In genomic region chr1:113941245-113941559, GRCh38 we compare ENCODE assay signal across 11 cellular contexts. TPM values are rescaled to one million over a fixed set of nuclear protein-coding genes. Genes with fewer than 3 reads are reported as not detected.
DNase-seq lines count a peak whose midpoint lies in the region; ATAC-seq lines count a peak whose summit lies in the region.
"Had no signal": no experiment of that assay in that cellular context is flagged by ENCODE, and none has a peak within 500 bp of the region (broad histone marks: within the 10 kb centered on the region; RNA-seq: fewer than 3 reads in every experiment).

No MANE protein-coding gene starts in this region.

- DNase-seq in activated naive CD4-positive, alpha-beta T cell treated with Interleukin-2 at 50 U/mL for 16 hours: no peak
- no peak for DNase-seq in T-cell
- DNase-seq in effector memory CD4-positive, alpha-beta T cell: no peak
- no peak for DNase-seq in pons (ENCODE audit: low spot score)
- no peak for DNase-seq in AG20443 (ENCODE audit: low spot score)
- DNase-seq: foreskin keratinocyte, lower lobe of right lung had no signal

- peak overlapping the region; percentile 80 for H3K4me3 Mint-ChIP-seq in activated naive CD4-positive, alpha-beta T cell treated with anti-CD3 and anti-CD28 coated beads, Interleukin-2, amount 50 U/mL, for 24 hours
- peak overlapping the region; percentile 69 to 90 (median 77) for H3K4me3 Mint-ChIP-seq in T-cell

- peaks cover 82% of the 10 kb centered on the region for H3K4me1 Mint-ChIP-seq in activated naive CD4-positive, alpha-beta T cell treated with anti-CD3 and anti-CD28 coated beads, Interleukin-2, amount 50 U/mL, for 24 hours
- H3K4me1 Mint-ChIP-seq in T-cell: peaks cover 80 to 82% (median 82%) of the 10 kb centered on the region in 3 donors

- H3K36me3 Mint-ChIP-seq in activated naive CD4-positive, alpha-beta T cell treated with anti-CD3 and anti-CD28 coated beads, Interleukin-2, amount 50 U/mL, for 24 hours: peaks cover 18% of the 10 kb centered on the region
- H3K36me3 Mint-ChIP-seq in T-cell: peaks cover 36% of the 10 kb centered on the region

- CTCF ChIA-PET in T-cell (lab: Charles Lee): interaction anchor here (1.5 to 2.8 kb wide), 2 partner anchors 8 to 10 kb away, joined by 5 to 23 read pairs; no protein-coding TSS in a partner anchor

- H3K9me3 ChIP-seq in effector memory CD4-positive, alpha-beta T cell (ENCODE audit: control insufficient read depth, low read length): no peaks in the 10 kb centered on the region
- H3K9me3 ChIP-seq: lower lobe of right lung, transverse colon had no signal

- H3K9me3 Mint-ChIP-seq in activated naive CD4-positive, alpha-beta T cell treated with anti-CD3 and anti-CD28 coated beads, Interleukin-2, amount 50 U/mL, for 24 hours: peaks cover 3% of the 10 kb centered on the region
- H3K9me3 Mint-ChIP-seq in T-cell: no peaks in the 10 kb centered on the region

- peak overlapping the region; percentile 58 for H3K27ac ChIP-seq in effector memory CD4-positive, alpha-beta T cell (ENCODE audit: insufficient read depth, low read length, poor library complexity, severe bottlenecking)
- H3K27ac ChIP-seq: foreskin keratinocyte, lower lobe of right lung, transverse colon had no signal

- peaks cover 9% of the 10 kb centered on the region for H3K36me3 ChIP-seq in effector memory CD4-positive, alpha-beta T cell (ENCODE audit: control insufficient read depth, insufficient read depth, low read length)

- ATAC-seq in T-cell (replicated peaks in 1 of 4): peak in 2 of 4 experiments; percentile 4 to 10
- no peak for ATAC-seq in HG03108 (IDR thresholded peaks at IDR 0.05; ENCODE audit: unreplicated experiment)
- ATAC-seq in GM19351 (IDR thresholded peaks at IDR 0.05; ENCODE audit: unreplicated experiment): no peak
- ATAC-seq: foreskin keratinocyte, lower lobe of right lung had no signal

- H3K27me3 ChIP-seq in effector memory CD4-positive, alpha-beta T cell (replicated peaks; ENCODE audit: control insufficient read depth, insufficient read depth, low read length, poor library complexity, severe bottlenecking): no peaks in the 10 kb centered on the region
- H3K27me3 ChIP-seq: foreskin keratinocyte, transverse colon had no signal

- peaks cover 50% of the 10 kb centered on the region for H3K4me1 ChIP-seq in effector memory CD4-positive, alpha-beta T cell (ENCODE audit: control insufficient read depth, insufficient read depth, low read length, poor library complexity, severe bottlenecking)

- no peak overlapping the region for H3K4me3 ChIP-seq in effector memory CD4-positive, alpha-beta T cell (ENCODE audit: insufficient read depth, low read depth, low read length, poor library complexity, severe bottlenecking)
- H3K4me3 ChIP-seq: lower lobe of right lung, transverse colon had no signal

- no peaks in the 10 kb centered on the region for H3K27me3 Mint-ChIP-seq in activated naive CD4-positive, alpha-beta T cell treated with anti-CD3 and anti-CD28 coated beads, Interleukin-2, amount 50 U/mL, for 24 hours
- no peaks in the 10 kb centered on the region for H3K27me3 Mint-ChIP-seq in T-cell

- POLR2A ChIA-PET in T-cell (lab: Charles Lee): interaction anchor here (0.7 to 6.1 kb wide), 5 partner anchors 8 to 14 kb away, joined by 3 to 86 read pairs (median 6); partner anchors contain the start of gene HIPK1 (in 1 of the 2)

- no peak overlapping the region for H3K27ac Mint-ChIP-seq in activated naive CD4-positive, alpha-beta T cell treated with anti-CD3 and anti-CD28 coated beads, Interleukin-2, amount 50 U/mL, for 24 hours
- peak overlapping the region; percentile 92 to 98 for H3K27ac Mint-ChIP-seq in T-cell

RNA-seq across cellular contexts. Expression of gene HIPK1, which starts 12.1 kb away (rescaled TPM):
- total RNA-seq in T-cell: 100 to 1,000 TPM in 4 of 5 donors, 10 to 100 TPM in 1; 99.5 to 189 (median 103) TPM

RNA-seq across cellular contexts. Expression of gene DCLRE1B, which starts 36.1 kb away (rescaled TPM):
- total RNA-seq in T-cell: 1 to 10 TPM; 5.6 to 6.1 (median 5.9) TPM

RNA-seq across cellular contexts. Expression of gene AP4B1, which starts 36.6 kb away (rescaled TPM):
- total RNA-seq in T-cell: 10 to 100 TPM; 57.8 to 66.4 (median 61.5) TPM

RNA-seq across cellular contexts. Expression of gene OLFML3, which starts 38.1 kb away (rescaled TPM):
- total RNA-seq in T-cell: 1 to 10 TPM in 1 of 5 donors, under 1 TPM in 4; 0.23 to 1.2 (median 0.63) TPM

RNA-seq across cellular contexts. Expression of gene BCL2L15, which starts 53.8 kb away (rescaled TPM):
- total RNA-seq in T-cell: 1 to 10 TPM; 1.2 to 5.8 (median 1.7) TPM
